11 cellular contexts compared by ENCODE assay signal in genomic region chr6:106145741-106146227, GRCh38. TPM values are rescaled to one million over a fixed set of nuclear protein-coding genes. Genes with fewer than 3 reads are reported as not detected.
DNase-seq lines count a peak whose midpoint lies in the region; ATAC-seq and FAIRE-seq lines count a peak whose summit lies in the region.
"Had no signal": no experiment of that assay in that cellular context is flagged by ENCODE, and none has a peak within 500 bp of the region (broad histone marks: within the 10 kb centered on the region; RNA-seq: fewer than 3 reads in every experiment).

No MANE protein-coding gene starts in this region.

- FAIRE-seq in GM19239 (lab: Jason Lieb, UNC), result peak; percentile 96

- peak; percentile 38 for DNase-seq in EH (ENCODE audit: low read depth)
- DNase-seq in GM19239 (ENCODE audit: insufficient read length, low spot score), result no peak
- DNase-seq in ecto neural progenitor cell (ENCODE audit: low spot score), result no peak
- no peak for DNase-seq in germinal center (ENCODE audit: low spot score)
- DNase-seq in NCI-H2029 treated with DMSO at 0.1 percent for 48 hours (lab: John Stamatoyannopoulos, UW), result no peak
- DNase-seq: activated CD4-positive, alpha-beta T cell treated with anti-CD3 and anti-CD28 coated beads, Interleukin-2, amount 50 U/mL, for 4 hours; NCI-H345 had no signal

- no peaks in the 10 kb centered on the region for H3K9me3 Mint-ChIP-seq in activated T-helper 17 cell treated with anti-CD3 and anti-CD28 coated beads, Interleukin-2, amount 50 U/mL, for 72 hours
- H3K9me3 Mint-ChIP-seq: memory B cell had no signal

- peak overlapping the region; percentile 47 for H3K4me3 Mint-ChIP-seq in activated T-helper 17 cell treated with anti-CD3 and anti-CD28 coated beads, Interleukin-2, amount 50 U/mL, for 72 hours
- H3K4me3 Mint-ChIP-seq: memory B cell had no signal

- no peaks in the 10 kb centered on the region for H3K27me3 Mint-ChIP-seq in activated T-helper 17 cell treated with anti-CD3 and anti-CD28 coated beads, Interleukin-2, amount 50 U/mL, for 72 hours
- H3K27me3 Mint-ChIP-seq: memory B cell had no signal

- H3K27ac Mint-ChIP-seq in activated T-helper 17 cell treated with anti-CD3 and anti-CD28 coated beads, Interleukin-2, amount 50 U/mL, for 72 hours, result no peak overlapping the region
- H3K27ac Mint-ChIP-seq: memory B cell had no signal

- peaks cover 46% of the 10 kb centered on the region for H3K4me1 Mint-ChIP-seq in activated T-helper 17 cell treated with anti-CD3 and anti-CD28 coated beads, Interleukin-2, amount 50 U/mL, for 72 hours

- H3K36me3 Mint-ChIP-seq in activated T-helper 17 cell treated with anti-CD3 and anti-CD28 coated beads, Interleukin-2, amount 50 U/mL, for 72 hours (ENCODE audit: low read depth), result no peaks in the 10 kb centered on the region
- H3K36me3 Mint-ChIP-seq: memory B cell had no signal

- ATAC-seq in HG03066 (IDR thresholded peaks at IDR 0.05; ENCODE audit: low read depth, unreplicated experiment), result peak; percentile 35
- ATAC-seq in activated T-helper 17 cell treated with anti-CD3 and anti-CD28 coated beads, Interleukin-2, amount 50 U/mL, for 72 hours (replicated peaks), result peak; percentile 64
- ATAC-seq in HG02938 (IDR thresholded peaks at IDR 0.05; ENCODE audit: unreplicated experiment), result no peak

RNA-seq across cellular contexts. Expression of gene PRDM1, which starts 59.6 kb away (rescaled TPM):
- 100 to 1,000 TPM; 138 to 149 TPM for total RNA-seq in activated T-helper 17 cell treated with anti-CD3 and anti-CD28 coated beads, Interleukin-2, amount 50 U/mL, for 72 hours
